ENCODE assay signal across 24 cellular contexts in the genomic region with DNA sequence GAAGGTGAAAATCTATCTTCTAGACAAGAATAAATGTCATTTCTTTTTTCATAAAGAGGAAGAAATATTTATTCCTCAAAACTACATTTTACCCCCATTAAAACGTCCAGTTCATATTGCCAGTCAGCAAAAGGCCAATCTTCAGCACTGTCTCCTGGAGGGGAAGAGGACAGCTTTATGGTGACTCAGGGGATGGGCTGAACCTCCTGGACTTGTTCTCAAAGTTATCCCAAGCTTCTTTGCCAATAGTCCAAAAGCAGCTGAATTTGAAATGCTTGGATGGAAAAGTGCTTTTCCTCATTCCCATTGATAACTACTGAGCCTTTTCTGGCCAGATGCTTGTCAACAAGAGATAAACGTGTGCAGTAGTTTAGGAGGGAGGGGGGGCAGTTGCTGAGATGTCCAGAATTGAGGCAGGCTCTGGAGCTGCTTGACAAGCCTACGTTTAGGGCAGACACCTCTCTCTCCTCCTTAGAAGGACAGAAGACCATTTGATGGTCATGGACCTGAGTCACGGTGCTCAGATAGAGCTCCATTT.
"Had no signal": no experiment of that assay in that cellular context is flagged by ENCODE, and none has a peak within 500 bp of the region (broad histone marks: within the 10 kb centered on the region; RNA-seq: fewer than 3 reads in every experiment).

No MANE protein-coding gene starts in this region.

- H3K4me1 ChIP-seq: colonic mucosa, esophagus squamous epithelium, gastrocnemius medialis, left lung, lower lobe of right lung had no signal

- H3K4me3 ChIP-seq: colonic mucosa, esophagus squamous epithelium, gastrocnemius medialis, left lung, lower lobe of right lung, mucosa of descending colon had no signal

- H3K27ac ChIP-seq: colonic mucosa, epithelial cell of prostate, esophagus squamous epithelium, gastrocnemius medialis, left lung, lower lobe of right lung had no signal

- H3K27me3 ChIP-seq: colonic mucosa, gastrocnemius medialis, left lung had no signal

- DNase-seq: cerebellar nuclear complex; colonic mucosa; cortex of kidney; effector CD8-positive, alpha-beta T cell; effector memory CD8-positive, alpha-beta T cell; endodermal cell; erythroblast; esophagus squamous epithelium; foreskin melanocyte; gastrocnemius medialis; glutamatergic neuron; head of caudate nucleus; hippocampal formation; left cardiac atrium; left lung; lower lobe of right lung; mesenchymal stem cell; mucosa of descending colon; naive B cell had no signal

- FAIRE-seq: endometrium, islet of Langerhans, keratinocyte had no signal

- ATAC-seq: effector memory CD8-positive, alpha-beta T cell; esophagus mucosa; gastrocnemius medialis; left lung; lower lobe of right lung; mucosa of descending colon had no signal

- H3K36me3 ChIP-seq: colonic mucosa, esophagus squamous epithelium, gastrocnemius medialis, left lung, lower lobe of right lung had no signal

- H3K9me3 ChIP-seq: colonic mucosa, esophagus squamous epithelium, gastrocnemius medialis, left lung, lower lobe of right lung, mucosa of descending colon had no signal
